In the genomic region with DNA sequence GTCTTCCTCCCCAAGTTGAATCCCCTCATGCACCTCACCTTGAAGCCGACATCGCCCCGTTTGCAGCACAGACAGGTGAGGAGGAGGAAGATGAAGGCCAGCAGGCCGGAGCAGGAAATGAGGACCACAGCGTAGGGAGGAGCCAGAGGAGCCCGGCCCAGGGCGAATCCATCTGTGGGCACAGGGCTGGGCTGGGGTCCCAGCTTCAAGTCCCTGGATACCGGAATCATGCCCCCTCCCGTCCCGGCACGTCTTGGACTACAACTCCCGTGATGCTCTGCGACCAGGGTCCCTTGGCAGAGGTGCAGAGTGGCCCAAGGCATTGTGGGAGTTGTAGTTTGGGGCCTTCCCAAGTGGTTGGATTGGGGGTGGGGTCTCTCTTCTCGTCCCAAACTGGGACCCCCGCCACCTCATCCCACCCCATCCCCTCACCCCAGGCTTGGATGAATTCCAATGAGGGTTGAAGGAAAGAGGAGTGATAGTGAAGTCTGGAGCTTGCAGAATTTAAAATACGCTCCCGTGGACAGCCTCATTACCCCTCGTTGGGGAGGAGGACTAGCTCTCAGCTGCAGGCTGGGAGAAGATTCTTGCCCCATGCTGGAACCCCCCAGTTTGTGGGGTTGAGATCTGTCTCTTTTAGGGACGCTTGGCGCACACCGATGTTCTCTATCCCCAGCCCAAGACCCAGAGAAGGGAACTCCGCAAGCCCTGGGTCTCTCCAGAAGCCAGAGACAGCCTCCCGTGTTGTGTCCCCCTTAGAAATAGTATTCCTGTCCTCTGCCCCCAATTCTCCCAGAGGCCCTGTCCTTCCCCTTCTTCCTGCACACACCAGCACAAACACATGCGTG, we compare ENCODE assay signal across 8 cellular contexts. TPM values are rescaled to one million over a fixed set of nuclear protein-coding genes. Genes with fewer than 3 reads are reported as not detected.
DNase-seq lines count a peak whose midpoint lies in the region; ATAC-seq, FAIRE-seq and TF ChIP-seq lines count a peak whose summit lies in the region.

No MANE protein-coding gene starts in this region.

- no peak for TF ChIP-seq POLR2A in H54 (IDR thresholded peaks at IDR 0.05; ENCODE audit: low read depth, low read length)

- ATAC-seq in GM21360 (IDR thresholded peaks at IDR 0.05; ENCODE audit: unreplicated experiment) = no peak

- no peak overlapping the region for H3K27ac ChIP-seq in left ventricle myocardium inferior (replicated peaks)

- no peak for FAIRE-seq in H54 (lab: Jason Lieb, UNC)

- peaks cover 35% of the 10 kb centered on the region for H3K27me3 ChIP-seq in adipocyte (replicated peaks; ENCODE audit: control insufficient read depth, insufficient read depth, low read length)
- peaks cover 52% of the 10 kb centered on the region for H3K27me3 ChIP-seq in left ventricle myocardium inferior (ENCODE audit: low read depth)

- no peak for TF ChIP-seq CTCF in left ventricle myocardium inferior (IDR thresholded peaks at IDR 0.05; ENCODE audit: borderline replicate concordance)

- H3K4me3 ChIP-seq in adipocyte (ENCODE audit: low read length) (no peak overlapping the region), left ventricle myocardium inferior (peak overlapping the region; percentile 48)

- peak; percentile 62 for DNase-seq in CD1c-positive myeloid dendritic cell (ENCODE audit: extremely low spot score)
- DNase-seq in HuH-7.5 (ENCODE audit: low spot score) = peak; percentile 50
- DNase-seq in T follicular helper cell (ENCODE audit: low read depth) = peak; percentile 71
- DNase-seq in adipocyte (ENCODE audit: low read depth) = peak; percentile 82
- peak; percentile 64 for DNase-seq in left ventricle myocardium inferior
- DNase-seq in putamen (ENCODE audit: low spot score) = peak; percentile 86
- no peak for DNase-seq in H54 (ENCODE audit: insufficient read length, low spot score)

- intact Hi-C loops in left ventricle myocardium inferior (cut with micrococcal nuclease) = no loop called here

- H3K36me3 ChIP-seq in adipocyte (ENCODE audit: control insufficient read depth, insufficient read depth, low read length, severe bottlenecking) = no peaks in the 10 kb centered on the region
- H3K36me3 ChIP-seq in left ventricle myocardium inferior = no peaks in the 10 kb centered on the region

- H3K9me3 ChIP-seq in adipocyte (ENCODE audit: control insufficient read depth, low read length) (no peaks in the 10 kb centered on the region), left ventricle myocardium inferior (replicated peaks) (no peaks in the 10 kb centered on the region)

- no peak overlapping the region for H3K9ac ChIP-seq in adipocyte (ENCODE audit: low read length)

- H3K4me1 ChIP-seq in adipocyte (ENCODE audit: control insufficient read depth, insufficient read depth, low read length) (no peaks in the 10 kb centered on the region), left ventricle myocardium inferior (peaks cover 17% of the 10 kb centered on the region)

RNA-seq across cellular contexts. Expression of gene LMTK3, which starts 1.0 kb away (rescaled TPM):
- 1.1 TPM for total RNA-seq in left ventricle myocardium inferior

RNA-seq across cellular contexts. Expression of gene SULT2B1, which starts 41.3 kb away (rescaled TPM):
- total RNA-seq in left ventricle myocardium inferior = 0.33 TPM

RNA-seq across cellular contexts. Expression of gene CYTH2, which starts 41.5 kb away (rescaled TPM):
- total RNA-seq in left ventricle myocardium inferior = 32.1 TPM

RNA-seq across cellular contexts. Expression of gene KCNJ14, which starts 55.3 kb away (rescaled TPM):
- total RNA-seq in left ventricle myocardium inferior = 0.27 TPM
